ENCODE assay signal across 8 cellular contexts in genomic region chr3:128154354-128154753, GRCh38. TPM values are rescaled to one million over a fixed set of nuclear protein-coding genes. Genes with fewer than 3 reads are reported as not detected.
DNase-seq lines count a peak whose midpoint lies in the region; TF ChIP-seq lines count a peak whose summit lies in the region.
"Not testable (repeated sequence)": the region's sequence is repeated elsewhere in the genome, so short reads cannot be mapped to it uniquely, and the experiment has no call there.

No MANE protein-coding gene starts in this region.

- not testable (repeated sequence) for H3K79me1 ChIP-seq in mesenchymal stem cell (replicated peaks; ENCODE audit: low read length, poor library complexity, severe bottlenecking)

- H2AFZ ChIP-seq in mesenchymal stem cell (ENCODE audit: low read depth, low read length): not testable (repeated sequence)

- peak overlapping the region; percentile 85 to 99 (median 93) for H3K4me3 Mint-ChIP-seq in CD8-positive, alpha-beta memory T cell
- H3K4me3 Mint-ChIP-seq in activated CD4-positive, alpha-beta T cell treated with anti-CD3 and anti-CD28 coated beads, Interleukin-2, amount 10 ng/mL, durations not matched to agents 24 days and 14 days: peak overlapping the region; percentile 89

- H3K9me3 Mint-ChIP-seq in CD8-positive, alpha-beta memory T cell; activated CD4-positive, alpha-beta T cell treated with anti-CD3 and anti-CD28 coated beads, Interleukin-2, amount 10 ng/mL, durations not matched to agents 24 days and 14 days: not testable (repeated sequence)

- H3K18ac ChIP-seq in mesenchymal stem cell (ENCODE audit: low read depth in 1 of 2, low read length in 2 of 2): not testable (repeated sequence)

- not testable (repeated sequence) for H3K23ac ChIP-seq in mesenchymal stem cell (ENCODE audit: low read length in 2 of 2)

- POLR2A ChIA-PET in CD8-positive, alpha-beta memory T cell (lab: Charles Lee): interaction anchor here (0.6 kb wide), 1 partner anchor 28 kb away, joined by 5 read pairs; no protein-coding TSS in a partner anchor

- not testable (repeated sequence) for H3K27me3 ChIP-seq in CD8-positive, alpha-beta memory T cell (ENCODE audit: insufficient read depth, low read length, poor library complexity, severe bottlenecking); brain microvascular endothelial cell (replicated peaks); mesenchymal stem cell (ENCODE audit: control insufficient read depth in 1 of 2, insufficient read depth in 1 of 2, low read length in 2 of 2); rectal smooth muscle tissue (ENCODE audit: control insufficient read depth, insufficient read depth, low read length); uterus

- H3K27ac Mint-ChIP-seq in CD8-positive, alpha-beta memory T cell: peak overlapping the region in 7 of 8 donors; percentile 21 to 87 (median 80)
- H3K27ac Mint-ChIP-seq in activated CD4-positive, alpha-beta T cell treated with anti-CD3 and anti-CD28 coated beads, Interleukin-2, amount 10 ng/mL, durations not matched to agents 24 days and 14 days: peak overlapping the region; percentile 95

- H2BK12ac ChIP-seq in mesenchymal stem cell (ENCODE audit: low read length in 2 of 2): not testable (repeated sequence)

- H3K27ac ChIP-seq in CD8-positive, alpha-beta memory T cell (ENCODE audit: low read depth, low read length): peak overlapping the region; percentile 60
- not testable (repeated sequence) for H3K27ac ChIP-seq in brain microvascular endothelial cell; mesenchymal stem cell (ENCODE audit: low read length, poor library complexity, severe bottlenecking); rectal smooth muscle tissue (ENCODE audit: low read depth, low read length)
- peak overlapping the region in 1 of 2 donors; percentile 82 for H3K27ac ChIP-seq in uterus

- peaks cover 21 to 49% (median 47%) of the 10 kb centered on the region in 3 donors for H3K4me1 Mint-ChIP-seq in CD8-positive, alpha-beta memory T cell
- H3K4me1 Mint-ChIP-seq in activated CD4-positive, alpha-beta T cell treated with anti-CD3 and anti-CD28 coated beads, Interleukin-2, amount 10 ng/mL, durations not matched to agents 24 days and 14 days: peaks cover 17% of the 10 kb centered on the region

- not testable (repeated sequence) for H2BK120ac ChIP-seq in mesenchymal stem cell (ENCODE audit: low read depth, low read length)

- not testable (repeated sequence) for H2AK5ac ChIP-seq in mesenchymal stem cell (ENCODE audit: low read length, severe bottlenecking)

- peak overlapping the region; percentile 7 for H3K4me3 ChIP-seq in CD8-positive, alpha-beta memory T cell (ENCODE audit: low read length)
- H3K4me3 ChIP-seq in LNCaP clone FGC (ENCODE audit: low read depth, low read length) (peak overlapping the region; percentile 77), brain microvascular endothelial cell (ENCODE audit: low read depth, low read length) (peak overlapping the region; percentile 75), fibroblast of the aortic adventitia (ENCODE audit: low read depth, low read length) (peak overlapping the region; percentile 80), mesenchymal stem cell (ENCODE audit: insufficient read depth in 1 of 2, low read depth in 1 of 2, low read length in 2 of 2) (peak overlapping the region in 1 of 2 experiments; percentile 89), rectal smooth muscle tissue (ENCODE audit: low read length) (peak overlapping the region; percentile 69), uterus (peak overlapping the region; percentile 73 to 85)

- H3K4ac ChIP-seq in mesenchymal stem cell (ENCODE audit: low read depth in 1 of 2, low read length in 2 of 2): not testable (repeated sequence)

- not testable (repeated sequence) for TF ChIP-seq POLR2A in uterus (IDR thresholded peaks at IDR 0.05)

- WGBS in mesenchymal stem cell: 90% methylated on average over 15 of the region's 16 CpGs

- H3K9ac ChIP-seq in mesenchymal stem cell (ENCODE audit: low read length): peak overlapping the region; percentile 89
- H3K9ac ChIP-seq in rectal smooth muscle tissue (ENCODE audit: low read length): peak overlapping the region; percentile 68

- in situ Hi-C loops in brain microvascular endothelial cell (cut with HindIII; ENCODE audit: low pct_ligation_motif_present, low sequenced_read_pairs): loop anchor here (25.0 kb wide), 1 partner anchor 433 kb away; no protein-coding TSS in a partner anchor

- H4K91ac ChIP-seq in mesenchymal stem cell (ENCODE audit: low read length): not testable (repeated sequence)

- TF ChIP-seq CTCF in LNCaP clone FGC (IDR thresholded peaks at IDR 0.05; ENCODE audit: control insufficient read depth, extremely low read depth, insufficient read depth); brain microvascular endothelial cell (IDR thresholded peaks at IDR 0.05; ENCODE audit: low read depth, low read length, missing control alignments); fibroblast of the aortic adventitia (IDR thresholded peaks at IDR 0.05; ENCODE audit: insufficient read depth, low read length); uterus (IDR thresholded peaks at IDR 0.05): not testable (repeated sequence)

- not testable (repeated sequence) for H3K27me3 Mint-ChIP-seq in CD8-positive, alpha-beta memory T cell; activated CD4-positive, alpha-beta T cell treated with anti-CD3 and anti-CD28 coated beads, Interleukin-2, amount 10 ng/mL, durations not matched to agents 24 days and 14 days

- H3K36me3 ChIP-seq in CD8-positive, alpha-beta memory T cell (ENCODE audit: insufficient read depth, low read length): peaks cover 11% of the 10 kb centered on the region
- not testable (repeated sequence) for H3K36me3 ChIP-seq in brain microvascular endothelial cell (replicated peaks); rectal smooth muscle tissue (ENCODE audit: control insufficient read depth, insufficient read depth, low read length); uterus
- H3K36me3 ChIP-seq in mesenchymal stem cell (ENCODE audit: control insufficient read depth in 1 of 2, insufficient read depth in 2 of 2, low read depth in 1 of 2, low read length in 2 of 2): peaks cover 0 to 16% of the 10 kb centered on the region in 2 experiments

- H3K4me2 ChIP-seq in mesenchymal stem cell (ENCODE audit: low read length, poor library complexity, severe bottlenecking): peak overlapping the region; percentile 66

- intact Hi-C loops in activated CD4-positive, alpha-beta T cell treated with anti-CD3 and anti-CD28 coated beads, Interleukin-2, amount 10 ng/mL, durations not matched to agents 24 days and 14 days (cut with micrococcal nuclease); uterus (cut with DNase I; ENCODE audit: low total_unique reads): not testable (repeated sequence)

- not testable (repeated sequence) for H4K8ac ChIP-seq in mesenchymal stem cell (ENCODE audit: low read length)

- H2BK5ac ChIP-seq in mesenchymal stem cell (ENCODE audit: low read depth, low read length, poor library complexity, severe bottlenecking): not testable (repeated sequence)

- not testable (repeated sequence) for H3K14ac ChIP-seq in mesenchymal stem cell (ENCODE audit: low read length in 2 of 2)

- H3K4me1 ChIP-seq in CD8-positive, alpha-beta memory T cell (ENCODE audit: insufficient read depth, low read length); mesenchymal stem cell (ENCODE audit: control insufficient read depth, insufficient read depth, low read depth, low read length); rectal smooth muscle tissue (ENCODE audit: control insufficient read depth, insufficient read depth, low read length); uterus: not testable (repeated sequence)

- not testable (repeated sequence) for DNase-seq in CD8-positive, alpha-beta memory T cell; LNCaP clone FGC (ENCODE audit: low read depth); activated CD4-positive, alpha-beta T cell treated with anti-CD3 and anti-CD28 coated beads, Interleukin-2, amount 10 ng/mL, durations not matched to agents 24 days and 14 days; brain microvascular endothelial cell; fibroblast of the aortic adventitia (ENCODE audit: low read depth); mesenchymal stem cell; uterus

- CTCF ChIA-PET in CD8-positive, alpha-beta memory T cell (lab: Charles Lee): interaction anchor here (0.8 to 2.6 kb wide), 4 partner anchors 10 to 167 kb away, joined by 3 to 9 read pairs (median 6); partner anchors contain the start of gene RUVBL1

- H2BK15ac ChIP-seq in mesenchymal stem cell (ENCODE audit: low read depth, poor library complexity, severe bottlenecking): not testable (repeated sequence)

- not testable (repeated sequence) for H3K9me3 ChIP-seq in CD8-positive, alpha-beta memory T cell (ENCODE audit: low read length); mesenchymal stem cell (ENCODE audit: control insufficient read depth, low read length); uterus

- H3K36me3 Mint-ChIP-seq in CD8-positive, alpha-beta memory T cell: peaks cover 6 to 36% (median 9%) of the 10 kb centered on the region in 3 donors
- peaks cover 32% of the 10 kb centered on the region for H3K36me3 Mint-ChIP-seq in activated CD4-positive, alpha-beta T cell treated with anti-CD3 and anti-CD28 coated beads, Interleukin-2, amount 10 ng/mL, durations not matched to agents 24 days and 14 days (ENCODE audit: low read depth)

RNA-seq across cellular contexts. Expression of gene EEFSEC, which starts 1.1 kb away (rescaled TPM):
- 10 to 100 TPM; 20.4 to 21.8 TPM for total RNA-seq in CD8-positive, alpha-beta memory T cell
- polyA plus RNA-seq in CD8-positive, alpha-beta memory T cell: 28.6 TPM
- total RNA-seq in activated CD4-positive, alpha-beta T cell treated with anti-CD3 and anti-CD28 coated beads, Interleukin-2, amount 10 ng/mL, durations not matched to agents 24 days and 14 days: 19.2 and 21.3 TPM in 2 replicates
- total RNA-seq in fibroblast of the aortic adventitia (ENCODE audit: low replicate concordance): 2.9 and 8.1 TPM in 2 replicates
- 5.1 TPM for polyA plus RNA-seq in mesenchymal stem cell (2013, experiment 1 of 2)
- polyA plus RNA-seq in mesenchymal stem cell (2013, experiment 2 of 2): 5.3 TPM
- total RNA-seq in uterus: 10 to 100 TPM in 2 of 4 donors, 1 to 10 TPM in 2; 2.9 to 20.0 (median 12.5) TPM

RNA-seq across cellular contexts. Expression of gene RUVBL1, which starts 30.7 kb away (rescaled TPM):
- 100 to 1,000 TPM; 114 to 116 TPM for total RNA-seq in CD8-positive, alpha-beta memory T cell
- polyA plus RNA-seq in CD8-positive, alpha-beta memory T cell: 69.2 TPM
- 149 and 150 TPM in 2 replicates for total RNA-seq in activated CD4-positive, alpha-beta T cell treated with anti-CD3 and anti-CD28 coated beads, Interleukin-2, amount 10 ng/mL, durations not matched to agents 24 days and 14 days
- total RNA-seq in fibroblast of the aortic adventitia (ENCODE audit: low replicate concordance) (47.8 and 50.6 TPM in 2 replicates), uterus (10 to 100 TPM in 3 of 4 donors, 1 to 10 TPM in 1; 9.7 to 38.4 (median 16.6) TPM)
- polyA plus RNA-seq in mesenchymal stem cell (2013, experiment 1 of 2): 22.4 TPM
- 22.3 TPM for polyA plus RNA-seq in mesenchymal stem cell (2013, experiment 2 of 2)
